ENCODE assay signal across 9 cellular contexts in genomic region chr1:162530318-162530984, GRCh38. TPM values are rescaled to one million over a fixed set of nuclear protein-coding genes. Genes with fewer than 3 reads are reported as not detected.
DNase-seq lines count a peak whose midpoint lies in the region; ATAC-seq lines count a peak whose summit lies in the region.
"Had no signal": no experiment of that assay in that cellular context is flagged by ENCODE, and none has a peak within 500 bp of the region (broad histone marks: within the 10 kb centered on the region; RNA-seq: fewer than 3 reads in every experiment).

No MANE protein-coding gene starts in this region.

- ATAC-seq in GM18907 (IDR thresholded peaks at IDR 0.05; ENCODE audit: unreplicated experiment) (peak; percentile 91), HG02678 (IDR thresholded peaks at IDR 0.05; ENCODE audit: unreplicated experiment) (peak; percentile 96), Right ventricle myocardium superior (ENCODE audit: poor library complexity) (no peak)
- ATAC-seq: Right ventricle myocardium inferior had no signal

- intact Hi-C loops in Right ventricle myocardium superior (cut with DNase I) (no loop called here), posterior vena cava (cut with DNase I) (no loop called here)

- DNase-seq in MV-4-11 (lab: John Stamatoyannopoulos, UW) (peak; percentile 86), islet precursor cell (peak; percentile 63), Right ventricle myocardium superior (no peak), posterior vena cava (ENCODE audit: low spot score) (no peak), Kasumi-1 (lab: John Stamatoyannopoulos, UW) (no peak)
- no peak for DNase-seq in activated effector memory CD4-positive, alpha-beta T cell treated with anti-CD3 and anti-CD28 coated beads, Interleukin-2, amount 50 U/mL, for 16 hours

RNA-seq across cellular contexts. Expression of gene UAP1, which starts 31.1 kb away (rescaled TPM):
- 27.4 TPM for total RNA-seq in Right ventricle myocardium superior
- total RNA-seq in posterior vena cava = 100 to 1,000 TPM; 106 to 115 TPM

RNA-seq across cellular contexts. Expression of gene UHMK1, which starts 32.8 kb away (rescaled TPM):
- total RNA-seq in Right ventricle myocardium superior (18.6 TPM), posterior vena cava (10 to 100 TPM; 27.5 to 36.2 TPM)

Comparison
In these comparisons a context has a peak if more than half of its experiments do, and no peak if none do; other contexts are left out.
1. DNase-seq: peak in MV-4-11 (single experiment) and islet precursor cell (single experiment); none in activated effector memory CD4-positive, alpha-beta T cell treated with anti-CD3 and anti-CD28 coated beads, Interleukin-2, amount 50 U/mL, for 16 hours (single experiment), Right ventricle myocardium superior (single experiment), posterior vena cava (single experiment) and Kasumi-1 (0 of 2).